In the genomic region with DNA sequence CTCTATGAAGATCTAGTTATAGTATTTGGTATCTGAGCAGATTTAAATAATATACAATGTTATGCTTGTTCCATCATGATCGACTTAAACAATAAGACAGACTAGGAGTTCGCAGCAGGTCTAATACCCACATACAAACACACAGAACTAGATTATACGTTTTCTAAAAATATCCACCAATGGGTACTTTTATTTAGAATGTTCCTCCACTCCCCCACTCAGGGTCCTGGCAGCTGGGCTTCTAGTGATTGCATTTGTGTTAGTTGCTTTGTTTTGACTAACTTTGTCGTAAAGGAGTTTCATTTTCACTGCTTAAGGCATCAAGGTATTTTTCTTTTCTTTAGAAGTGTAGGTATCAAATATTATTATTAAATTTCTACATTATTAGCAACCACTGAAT, we compare ENCODE assay signal across 25 cellular contexts.
DNase-seq lines count a peak whose midpoint lies in the region; ATAC-seq and TF ChIP-seq lines count a peak whose summit lies in the region.
"Had no signal": no experiment of that assay in that cellular context is flagged by ENCODE, and none has a peak within 500 bp of the region (broad histone marks: within the 10 kb centered on the region; RNA-seq: fewer than 3 reads in every experiment).

No MANE protein-coding gene starts in this region.

- peaks cover 0 to 4% of the 10 kb centered on the region in 2 donors for H3K36me3 Mint-ChIP-seq in activated naive CD4-positive, alpha-beta T cell treated with anti-CD3 and anti-CD28 coated beads, Interleukin-2, amount 50 U/mL, for 72 hours

- peak overlapping the region; percentile 63 for H3K4me2 ChIP-seq in smooth muscle cell
- H3K4me2 ChIP-seq: BLaER1, GM23338 had no signal

- H3K27ac ChIP-seq in smooth muscle cell (ENCODE audit: low read depth) = peak overlapping the region; percentile 74
- H3K27ac ChIP-seq: BLaER1, HL-60 had no signal

- no peaks in the 10 kb centered on the region for H4K20me1 ChIP-seq in smooth muscle cell (ENCODE audit: low read depth)
- H4K20me1 ChIP-seq: BLaER1 had no signal

- peaks cover 3 to 5% of the 10 kb centered on the region in 2 donors for H3K9me3 Mint-ChIP-seq in activated naive CD4-positive, alpha-beta T cell treated with anti-CD3 and anti-CD28 coated beads, Interleukin-2, amount 50 U/mL, for 72 hours

- H3K4me3 ChIP-seq in smooth muscle cell = no peak overlapping the region
- H3K4me3 ChIP-seq: BLaER1, GM12878, GM23338, K562 had no signal

- peaks cover 16% of the 10 kb centered on the region for H3K4me1 ChIP-seq in smooth muscle cell (ENCODE audit: low read depth)
- H3K4me1 ChIP-seq: BLaER1 had no signal

- no peak overlapping the region for H3K27ac Mint-ChIP-seq in activated naive CD4-positive, alpha-beta T cell treated with anti-CD3 and anti-CD28 coated beads, Interleukin-2, amount 50 U/mL, for 72 hours
- H3K27ac Mint-ChIP-seq: CD4-positive, alpha-beta T cell; GM23338 had no signal

- 88% methylated on average over 4 of the region's 4 CpGs for WGBS in smooth muscle cell (ENCODE audit: low lambda C conversion rate)

- no peak for TF ChIP-seq CTCF in smooth muscle cell (IDR thresholded peaks at IDR 0.05; ENCODE audit: borderline replicate concordance, insufficient read depth, poor library complexity, severe bottlenecking)

- no peaks in the 10 kb centered on the region for H3K79me2 ChIP-seq in smooth muscle cell (ENCODE audit: low read depth)

- peaks cover 5% of the 10 kb centered on the region for H3F3A ChIP-seq in smooth muscle cell (ENCODE audit: low read depth)

- H2AFZ ChIP-seq in smooth muscle cell (ENCODE audit: low read depth) = no peak overlapping the region
- H2AFZ ChIP-seq: GM23338 had no signal

- ATAC-seq in activated naive CD4-positive, alpha-beta T cell treated with anti-CD3 and anti-CD28 coated beads, Interleukin-2, amount 50 U/mL, for 72 hours = no peak
- ATAC-seq in GM18907 (IDR thresholded peaks at IDR 0.05; ENCODE audit: unreplicated experiment) = no peak
- ATAC-seq: GM12878, HepG2, K562, Right ventricle myocardium inferior had no signal

- no peak overlapping the region for H3K9ac ChIP-seq in smooth muscle cell (ENCODE audit: low read depth)
- H3K9ac ChIP-seq: BLaER1 had no signal

- H3K36me3 ChIP-seq in smooth muscle cell (ENCODE audit: low read depth) = no peaks in the 10 kb centered on the region
- H3K36me3 ChIP-seq: BLaER1 had no signal

- no peaks in the 10 kb centered on the region for H3K9me3 ChIP-seq in smooth muscle cell (replicated peaks; ENCODE audit: low read depth)
- H3K9me3 ChIP-seq: BLaER1 had no signal

- DNase-seq in H4 (ENCODE audit: low spot score) (peak; percentile 39), OCI-M1 (lab: John Stamatoyannopoulos, UW) (peak; percentile 71), myocyte (ENCODE audit: low read depth) (peak; percentile 58), smooth muscle cell (lab: John Stamatoyannopoulos, UW; ENCODE audit: unreplicated experiment) (no peak), NCI-H526 (lab: John Stamatoyannopoulos, UW) (no peak)
- DNase-seq in activated naive CD4-positive, alpha-beta T cell treated with anti-CD3 and anti-CD28 coated beads, Interleukin-2, amount 50 U/mL, for 72 hours (ENCODE audit: low spot score in 2 of 2) = no peak
- DNase-seq: CD4-positive, alpha-beta T cell; COR-L47; DMS79; HCEC 1CT; NCI-H1092 treated with DMSO at 0.1 percent for 48 hours; NCI-H146; NCI-H2029; NCI-H2227 treated with DMSO at 0.1 percent for 48 hours; NCI-H510A; NCI-H774; SW 1271 had no signal

- no peaks in the 10 kb centered on the region for H3K27me3 ChIP-seq in smooth muscle cell (ENCODE audit: low read depth)
- H3K27me3 ChIP-seq: BLaER1 had no signal

Comparison
In these comparisons a context has a peak if more than half of its experiments do, and no peak if none do; other contexts are left out.
1. DNase-seq: peak in H4 (single experiment), OCI-M1 (single experiment) and myocyte (single experiment); none in smooth muscle cell (single experiment), activated naive CD4-positive, alpha-beta T cell treated with anti-CD3 and anti-CD28 coated beads, Interleukin-2, amount 50 U/mL, for 72 hours (0 of 2) and NCI-H526 (0 of 2).